Comparison of ENCODE assay signal across 7 cellular contexts in genomic region chr7:151244156-151244870, GRCh38. TPM values are rescaled to one million over a fixed set of nuclear protein-coding genes. Genes with fewer than 3 reads are reported as not detected.
A peak's percentile ranks its signal among the peaks of the same experiment; 100 is the strongest.
DNase-seq lines count a peak whose midpoint lies in the region; ATAC-seq and TF ChIP-seq lines count a peak whose summit lies in the region.

No MANE protein-coding gene starts in this region.

- intact Hi-C loops in MCF 10A (cut with micrococcal nuclease) = loop anchor here (1.0 kb wide), 1 partner anchor 59 kb away; no protein-coding TSS in a partner anchor

- no peaks in the 10 kb centered on the region for H3K36me3 ChIP-seq in kidney epithelial cell (ENCODE audit: control insufficient read depth, insufficient read depth, low read length)

- peaks cover 5% of the 10 kb centered on the region for H3K27me3 ChIP-seq in kidney epithelial cell (ENCODE audit: control insufficient read depth, insufficient read depth, low read length)

- H3K4me3 ChIP-seq in kidney epithelial cell (ENCODE audit: low read depth, low read length) = no peak overlapping the region

- POLR2A ChIA-PET in MCF 10A (lab: Yijun Ruan, JAX) = interaction anchor here (0.6 to 2.6 kb wide), 2 partner anchors 12 to 18 kb away, joined by 3 to 9 read pairs; partner anchors contain the start of gene ABCF2

- peak; percentile 25 for ATAC-seq in stimulated activated effector memory CD8-positive, alpha-beta T cell treated with anti-CD3 and anti-CD28 coated beads, Interleukin-12 subunit alpha, Interleukin-12 subunit beta, amount 100 ng/mL, for 72 hours
- no peak for ATAC-seq in HG02981 (IDR thresholded peaks at IDR 0.05; ENCODE audit: unreplicated experiment)

- peak; percentile 80 for TF ChIP-seq CTCF in MCF 10A (IDR thresholded peaks at IDR 0.05; ENCODE audit: unreplicated experiment)
- TF ChIP-seq CTCF in kidney epithelial cell (IDR thresholded peaks at IDR 0.05; ENCODE audit: insufficient read depth, low read length, poor library complexity, severe bottlenecking) = peak; percentile 84

- peak; percentile 49; the same call in 1 of the 2 replicates for TF ChIP-seq RAD21 in Ishikawa (IDR thresholded peaks at IDR 0.05; ENCODE audit: low read depth)

- peaks cover 3% of the 10 kb centered on the region for H3K36me3 Mint-ChIP-seq in T-helper 1 cell treated with Interleukin-12 subunit alpha and Interleukin-12 subunit beta and Interleukin-4 antibody, amounts not matched to agents 30 μg/mL and 1 μg/mL, for 36 hours (ENCODE audit: low read depth)
- H3K36me3 Mint-ChIP-seq in MCF 10A (ENCODE audit: insufficient read depth, unreplicated experiment) = peaks cover 21% of the 10 kb centered on the region
- H3K36me3 Mint-ChIP-seq in stimulated activated effector memory CD8-positive, alpha-beta T cell treated with anti-CD3 and anti-CD28 coated beads, Interleukin-12 subunit alpha, Interleukin-12 subunit beta, amount 100 ng/mL, for 72 hours = peaks cover 17% of the 10 kb centered on the region

- peak overlapping the region; percentile 28 for H3K4me3 Mint-ChIP-seq in T-helper 1 cell treated with Interleukin-12 subunit alpha and Interleukin-12 subunit beta and Interleukin-4 antibody, amounts not matched to agents 30 μg/mL and 1 μg/mL, for 36 hours
- no peak overlapping the region for H3K4me3 Mint-ChIP-seq in MCF 10A (ENCODE audit: unreplicated experiment)
- H3K4me3 Mint-ChIP-seq in stimulated activated effector memory CD8-positive, alpha-beta T cell treated with anti-CD3 and anti-CD28 coated beads, Interleukin-12 subunit alpha, Interleukin-12 subunit beta, amount 100 ng/mL, for 72 hours = peak overlapping the region; percentile 51

- peaks cover 39% of the 10 kb centered on the region for H3K27me3 Mint-ChIP-seq in T-helper 1 cell treated with Interleukin-12 subunit alpha and Interleukin-12 subunit beta and Interleukin-4 antibody, amounts not matched to agents 30 μg/mL and 1 μg/mL, for 36 hours (ENCODE audit: low read depth)
- no peaks in the 10 kb centered on the region for H3K27me3 Mint-ChIP-seq in MCF 10A (ENCODE audit: insufficient read depth, unreplicated experiment)

- DNase-seq in EH (ENCODE audit: low read depth) = peak; percentile 64
- peak; percentile 63 for DNase-seq in MCF 10A (ENCODE audit: unreplicated experiment)
- DNase-seq in kidney epithelial cell (ENCODE audit: low read depth) = no peak
- DNase-seq in stimulated activated effector memory CD8-positive, alpha-beta T cell treated with anti-CD3 and anti-CD28 coated beads, Interleukin-12 subunit alpha, Interleukin-12 subunit beta, amount 100 ng/mL, for 72 hours (ENCODE audit: low spot score in 2 of 2) = peak; percentile 48 to 86

- CTCF ChIA-PET in MCF 10A (lab: Yijun Ruan, JAX) = interaction anchor here (0.6 to 3.5 kb wide), 24 partner anchors 9 to 771 kb away, joined by 3 to 21 read pairs (median 4); partner anchors contain the start of genes ABCF2 and CHPF2

- TF ChIP-seq EP300 in Ishikawa (IDR thresholded peaks at IDR 0.05; ENCODE audit: borderline replicate concordance) = no peak

- no peaks in the 10 kb centered on the region for H3K9me3 Mint-ChIP-seq in T-helper 1 cell treated with Interleukin-12 subunit alpha and Interleukin-12 subunit beta and Interleukin-4 antibody, amounts not matched to agents 30 μg/mL and 1 μg/mL, for 36 hours
- H3K9me3 Mint-ChIP-seq in MCF 10A (ENCODE audit: unreplicated experiment) = no peaks in the 10 kb centered on the region
- no peaks in the 10 kb centered on the region for H3K9me3 Mint-ChIP-seq in stimulated activated effector memory CD8-positive, alpha-beta T cell treated with anti-CD3 and anti-CD28 coated beads, Interleukin-12 subunit alpha, Interleukin-12 subunit beta, amount 100 ng/mL, for 72 hours

- H3K27ac Mint-ChIP-seq in T-helper 1 cell treated with Interleukin-12 subunit alpha and Interleukin-12 subunit beta and Interleukin-4 antibody, amounts not matched to agents 30 μg/mL and 1 μg/mL, for 36 hours = no peak overlapping the region
- H3K27ac Mint-ChIP-seq in MCF 10A (ENCODE audit: low read depth, unreplicated experiment) = no peak overlapping the region
- H3K27ac Mint-ChIP-seq in stimulated activated effector memory CD8-positive, alpha-beta T cell treated with anti-CD3 and anti-CD28 coated beads, Interleukin-12 subunit alpha, Interleukin-12 subunit beta, amount 100 ng/mL, for 72 hours = no peak overlapping the region

- no TSS peak for BruUV-seq in MCF 10A (replicated peaks; lab: Mats Ljungman, UMichigan)

- H3K4me1 Mint-ChIP-seq in T-helper 1 cell treated with Interleukin-12 subunit alpha and Interleukin-12 subunit beta and Interleukin-4 antibody, amounts not matched to agents 30 μg/mL and 1 μg/mL, for 36 hours (ENCODE audit: low read depth) = peaks cover 33% of the 10 kb centered on the region
- peaks cover 22% of the 10 kb centered on the region for H3K4me1 Mint-ChIP-seq in MCF 10A (ENCODE audit: insufficient read depth, unreplicated experiment)
- H3K4me1 Mint-ChIP-seq in stimulated activated effector memory CD8-positive, alpha-beta T cell treated with anti-CD3 and anti-CD28 coated beads, Interleukin-12 subunit alpha, Interleukin-12 subunit beta, amount 100 ng/mL, for 72 hours = peaks cover 54% of the 10 kb centered on the region

TF ChIP-seq in Ishikawa, 13 proteins besides CTCF, POLR2A, EP300 and RAD21:
- TF ChIP-seq USF1 (IDR thresholded peaks at IDR 0.05) (no peak), TAF1 (IDR thresholded peaks at IDR 0.05; ENCODE audit: low read depth) (no peak), MAX (IDR thresholded peaks at IDR 0.05) (no peak), FOXM1 (IDR thresholded peaks at IDR 0.05; ENCODE audit: borderline replicate concordance, low read depth) (no peak), TEAD4 (IDR thresholded peaks at IDR 0.05) (no peak), YY1 (IDR thresholded peaks at IDR 0.05; ENCODE audit: low read depth) (no peak), EGR1 (IDR thresholded peaks at IDR 0.05) (no peak), NFIC (IDR thresholded peaks at IDR 0.05) (no peak), CREB1 (IDR thresholded peaks at IDR 0.05; ENCODE audit: low read depth) (no peak), CEBPB (IDR thresholded peaks at IDR 0.05) (no peak), TCF12 (IDR thresholded peaks at IDR 0.05; ENCODE audit: low read depth) (no peak)

RNA-seq across cellular contexts. Expression of gene SMARCD3, which starts 4.2 kb away (rescaled TPM):
- total RNA-seq in MCF 10A (2022) (3.8 and 5.3 TPM in 2 replicates), kidney epithelial cell (12.6 and 28.7 TPM in 2 replicates)

RNA-seq across cellular contexts. Expression of gene CHPF2, which starts 12.0 kb away (rescaled TPM):
- total RNA-seq in MCF 10A (2022) (28.2 and 33.8 TPM in 2 replicates), kidney epithelial cell (60.0 and 83.9 TPM in 2 replicates)

RNA-seq across cellular contexts. Expression of gene ABCF2, which starts 17.3 kb away (rescaled TPM):
- total RNA-seq in MCF 10A (2022) = 47.3 and 72.4 TPM in 2 replicates
- 75.4 and 78.9 TPM in 2 replicates for total RNA-seq in kidney epithelial cell

RNA-seq across cellular contexts. Expression of gene H2BK1, which starts 34.0 kb away (rescaled TPM):
- total RNA-seq in MCF 10A (2022) = not detected in 2 replicates
- total RNA-seq in kidney epithelial cell = not detected in 2 replicates

RNA-seq across cellular contexts. Expression of gene ASB10, which starts 57.3 kb away (rescaled TPM):
- total RNA-seq in MCF 10A (2022) = not detected in 2 replicates
- not detected in 2 replicates for total RNA-seq in kidney epithelial cell
